ENCODE assay signal across 26 cellular contexts in the genomic region with DNA sequence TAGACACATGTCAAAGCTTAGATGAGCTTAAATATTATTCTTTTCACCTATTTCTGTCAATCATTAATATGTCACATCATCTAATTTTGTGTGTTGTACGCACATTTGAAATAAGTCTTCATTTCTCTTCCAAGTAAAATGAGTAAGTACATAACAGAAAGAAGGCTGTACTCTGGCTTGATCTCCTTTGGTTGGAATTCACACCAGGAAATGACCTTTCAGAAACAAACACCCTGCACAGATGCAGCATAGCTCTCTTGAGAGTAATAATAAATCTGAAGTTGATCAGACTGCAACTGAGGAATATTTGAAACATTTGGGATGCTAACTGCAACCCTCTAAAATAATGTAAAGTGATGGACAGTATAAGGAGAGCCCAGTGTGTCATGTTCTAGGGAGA.
DNase-seq lines count a peak whose midpoint lies in the region; ATAC-seq, FAIRE-seq and TF ChIP-seq lines count a peak whose summit lies in the region.
"Had no signal": no experiment of that assay in that cellular context is flagged by ENCODE, and none has a peak within 500 bp of the region (broad histone marks: within the 10 kb centered on the region; RNA-seq: fewer than 3 reads in every experiment).

No MANE protein-coding gene starts in this region.

- peak; percentile 37 for DNase-seq in GM03348 (ENCODE audit: low spot score)
- peak; percentile 72 for DNase-seq in choroid plexus epithelial cell (ENCODE audit: low read depth)
- DNase-seq in right cardiac atrium: no peak
- no peak for DNase-seq in pancreas
- no peak for DNase-seq in G401 (ENCODE audit: low spot score)
- DNase-seq in activated CD4-positive, alpha-beta T cell treated with anti-CD3 and anti-CD28 coated beads for 48 hours: no peak
- DNase-seq: activated B cell treated with CpG ODN at 0.5 μM for 24 hours; activated CD4-positive, alpha-beta memory T cell treated with anti-CD3 and anti-CD28 coated beads, Interleukin-2, amount 10 ng/mL, durations not matched to agents 7 days and 5 days; activated effector memory CD4-positive, alpha-beta T cell treated with Interleukin-2 at 50 U/mL for 16 hours; activated naive CD8-positive, alpha-beta T cell treated with anti-CD3 and anti-CD28 coated beads for 36 hours; Calu3; effector CD4-positive, alpha-beta T cell; erythroblast; H9; islet precursor cell; NCI-H1105; NCI-H2081; NCI-H226; NCI-H774; nucleus accumbens; T1000 had no signal

- intact Hi-C loops in right cardiac atrium (cut with DNase I) (no loop called here), pancreas (cut with DNase I) (no loop called here)

- 44% methylated on average over 1 of the region's 1 CpG for WGBS in right cardiac atrium
- 22 to 34% methylated on average over 1 of the region's 1 CpG for WGBS in pancreas, 2 donors

- peak; percentile 70 to 80 for ATAC-seq in right cardiac atrium
- ATAC-seq in pancreas: peak; percentile 69 to 89 (median 84)
- ATAC-seq in HG03039 (IDR thresholded peaks at IDR 0.05; ENCODE audit: unreplicated experiment): no peak
- ATAC-seq: gastroesophageal sphincter; stimulated activated memory B cell treated with anti-CD40 and anti-IgM and Interleukin-4, amounts not matched to agents 10 μg/mL and 1 μg/mL and 100 μg/mL, for 72 hours had no signal

- H3K4me3 ChIP-seq in choroid plexus epithelial cell (ENCODE audit: low read depth, low read length) (no peak overlapping the region), right cardiac atrium (ENCODE audit: low read length) (no peak overlapping the region), pancreas (no peak overlapping the region)
- H3K4me3 ChIP-seq: gastroesophageal sphincter had no signal

- H3K36me3 ChIP-seq in pancreas: no peaks in the 10 kb centered on the region
- H3K36me3 ChIP-seq: gastroesophageal sphincter had no signal

- H3K4me1 ChIP-seq in right cardiac atrium (ENCODE audit: control insufficient read depth, insufficient read depth, low read length): peaks cover 7% of the 10 kb centered on the region
- H3K4me1 ChIP-seq in pancreas: peaks cover 0 to 4% (median 0%) of the 10 kb centered on the region in 3 donors

- H3K27me3 ChIP-seq in right cardiac atrium (ENCODE audit: control insufficient read depth, insufficient read depth) (no peaks in the 10 kb centered on the region), pancreas (no peaks in the 10 kb centered on the region)
- H3K27me3 ChIP-seq: gastroesophageal sphincter had no signal

- FAIRE-seq in pancreas (lab: Jason Lieb, UNC): peak; percentile 32

- no peak for TF ChIP-seq CTCF in choroid plexus epithelial cell (conservative IDR thresholded peaks at IDR 0.05; ENCODE audit: low read depth, low read length)
- TF ChIP-seq CTCF in pancreas (IDR thresholded peaks at IDR 0.05): no peak

- H3K27ac ChIP-seq in right cardiac atrium (ENCODE audit: low read length) (no peak overlapping the region), pancreas (no peak overlapping the region)
- H3K27ac ChIP-seq: C4-2B, RWPE1 had no signal

- H3K9me3 ChIP-seq in right cardiac atrium (ENCODE audit: control insufficient read depth, low read length): no peaks in the 10 kb centered on the region
- no peaks in the 10 kb centered on the region for H3K9me3 ChIP-seq in pancreas
- H3K9me3 ChIP-seq: gastroesophageal sphincter had no signal

- in situ Hi-C loops in G401 (cut with HindIII; ENCODE audit: low sequenced_read_pairs): no loop called here

Comparison
In these comparisons a context has a peak if more than half of its experiments do, and no peak if none do; other contexts are left out.
1. DNase-seq: peak in GM03348 (single experiment) and choroid plexus epithelial cell (single experiment); none in right cardiac atrium (0 of 3), pancreas (0 of 6), G401 (single experiment) and activated CD4-positive, alpha-beta T cell treated with anti-CD3 and anti-CD28 coated beads for 48 hours (single experiment).